In the genomic region with DNA sequence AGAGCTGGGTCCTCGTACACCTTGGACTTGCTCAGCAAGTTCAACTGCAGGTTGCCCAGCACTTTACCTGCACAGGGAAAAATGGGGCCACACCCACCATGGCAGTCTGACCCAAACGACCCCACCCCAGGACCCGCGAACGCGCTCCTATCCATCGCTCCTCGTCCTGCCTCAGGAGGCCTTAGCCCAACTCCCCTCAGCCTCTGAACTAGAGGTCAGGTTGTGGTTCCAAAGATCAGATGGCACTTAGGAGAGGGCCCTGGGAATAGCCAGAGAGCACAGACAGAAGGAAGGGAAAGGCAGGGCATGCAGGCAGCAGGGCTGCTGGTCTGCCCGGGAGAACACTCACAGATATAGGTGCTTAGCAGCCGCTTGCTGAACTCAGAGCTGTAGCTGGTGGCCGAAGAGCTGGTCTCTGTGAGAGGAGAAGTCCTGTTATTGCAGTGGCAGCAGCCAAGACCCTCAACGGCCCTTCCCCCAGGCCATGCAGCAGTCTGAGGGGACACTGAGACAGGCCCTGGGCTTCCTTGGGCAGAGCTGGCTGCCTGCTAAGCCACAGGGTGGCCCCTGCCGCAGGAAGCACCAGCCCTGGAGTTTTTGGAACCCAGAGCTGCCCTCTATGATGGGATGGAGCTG, we compare ENCODE assay signal across 25 cellular contexts. TPM values are rescaled to one million over a fixed set of nuclear protein-coding genes. Genes with fewer than 3 reads are reported as not detected.
DNase-seq lines count a peak whose midpoint lies in the region; ATAC-seq, FAIRE-seq and TF ChIP-seq lines count a peak whose summit lies in the region.
"Had no signal": no experiment of that assay in that cellular context is flagged by ENCODE, and none has a peak within 500 bp of the region (broad histone marks: within the 10 kb centered on the region; RNA-seq: fewer than 3 reads in every experiment).

No MANE protein-coding gene starts in this region.

- H3F3A ChIP-seq in MM.1S (ENCODE audit: insufficient read depth, low read length): no peaks in the 10 kb centered on the region

- H2AFZ ChIP-seq in osteoblast (ENCODE audit: low read length) (no peak overlapping the region), MM.1S (ENCODE audit: low read length) (no peak overlapping the region)

- no peaks in the 10 kb centered on the region for H3K9me3 Mint-ChIP-seq in central memory CD8-positive, alpha-beta T cell
- H3K9me3 Mint-ChIP-seq: CD8-positive, alpha-beta memory T cell had no signal

- no peaks in the 10 kb centered on the region for H3K9me2 ChIP-seq in MM.1S (replicated peaks; ENCODE audit: insufficient read depth, low read length)

- DNase-seq in DMS53 (lab: John Stamatoyannopoulos, UW): peak; percentile 30
- no peak for DNase-seq in DMS53 treated with DMSO at 0.1 percent for 48 hours (lab: John Stamatoyannopoulos, UW; ENCODE audit: unreplicated experiment)
- DNase-seq in GM19238 (ENCODE audit: insufficient read length, low spot score): peak; percentile 1
- no peak for DNase-seq in central memory CD8-positive, alpha-beta T cell (ENCODE audit: low spot score in 2 of 2)
- peak; percentile 72 for DNase-seq in osteoblast (ENCODE audit: insufficient read length, low spot score, missing footprints)
- no peak for DNase-seq in MM.1S
- DNase-seq in HTR-8/SVneo (ENCODE audit: insufficient read length, low spot score): no peak
- DNase-seq: AML-193, C1 segment of cervical spinal cord, DMS79, HCEC 1CT, NCI-H1105, NCI-H2029 treated with DMSO at 0.1 percent for 48 hours, NCI-H2171 treated with DMSO at 0.1 percent for 48 hours, NCI-H524 treated with DMSO at 0.1 percent for 48 hours, Right ventricle myocardium superior, SW 1271 had no signal

- H3K4me2 ChIP-seq in osteoblast (ENCODE audit: insufficient read depth, low read length) (no peak overlapping the region), MM.1S (ENCODE audit: low read depth, low read length) (no peak overlapping the region)
- H3K4me2 ChIP-seq: KMS-11 had no signal

- H3K4me3 ChIP-seq in osteoblast (ENCODE audit: insufficient read depth, low read length) (no peak overlapping the region), MM.1S (ENCODE audit: low read length) (no peak overlapping the region)

- ATAC-seq in central memory CD8-positive, alpha-beta T cell (replicated peaks; ENCODE audit: extremely low read depth, poor library complexity, severe bottlenecking): no peak
- no peak for ATAC-seq in GM21737 (IDR thresholded peaks at IDR 0.05; ENCODE audit: unreplicated experiment)
- ATAC-seq: HepG2 had no signal

- H3K4me1 ChIP-seq in osteoblast (ENCODE audit: insufficient read depth, low read length): no peaks in the 10 kb centered on the region
- no peaks in the 10 kb centered on the region for H3K4me1 ChIP-seq in MM.1S (ENCODE audit: low read length)

- H3K36me3 Mint-ChIP-seq in central memory CD8-positive, alpha-beta T cell (ENCODE audit: insufficient read depth): peaks cover 11% of the 10 kb centered on the region

- H3K9me3 ChIP-seq in osteoblast (ENCODE audit: low read depth, low read length) (no peaks in the 10 kb centered on the region), MM.1S (replicated peaks; ENCODE audit: insufficient read depth, low read length) (no peaks in the 10 kb centered on the region)

- no peak overlapping the region for H3K9ac ChIP-seq in MM.1S (ENCODE audit: low read length)
- H3K9ac ChIP-seq: KMS-11 had no signal

- FAIRE-seq in HTR-8/SVneo (lab: Jason Lieb, UNC): no peak
- FAIRE-seq: D721Med, HepG2 had no signal

- no peak overlapping the region for H3K27ac ChIP-seq in osteoblast (ENCODE audit: low read depth, low read length)
- H3K27ac ChIP-seq in MM.1S (ENCODE audit: low read length): no peak overlapping the region
- H3K27ac ChIP-seq: 22Rv1, KMS-11 had no signal

- H3K4me3 Mint-ChIP-seq in central memory CD8-positive, alpha-beta T cell: no peak overlapping the region
- H3K4me3 Mint-ChIP-seq: CD8-positive, alpha-beta memory T cell had no signal

- TF ChIP-seq CTCF in osteoblast (IDR thresholded peaks at IDR 0.05; ENCODE audit: extremely low read depth, low read depth, low read length) (no peak), MM.1S (IDR thresholded peaks at IDR 0.05; ENCODE audit: low read length) (no peak)

- H3K36me3 ChIP-seq in osteoblast (ENCODE audit: insufficient read depth, low read length): peaks cover 54% of the 10 kb centered on the region
- H3K36me3 ChIP-seq in MM.1S (replicated peaks; ENCODE audit: insufficient read depth, low read length): no peaks in the 10 kb centered on the region

- H3K79me2 ChIP-seq in osteoblast (ENCODE audit: insufficient read depth, low read length) (no peaks in the 10 kb centered on the region), MM.1S (ENCODE audit: low read length) (no peaks in the 10 kb centered on the region)

- H3K27me3 Mint-ChIP-seq in central memory CD8-positive, alpha-beta T cell: no peaks in the 10 kb centered on the region

- H3K27me3 ChIP-seq in osteoblast (ENCODE audit: insufficient read depth, low read length) (no peaks in the 10 kb centered on the region), MM.1S (replicated peaks; ENCODE audit: insufficient read depth, low read length) (no peaks in the 10 kb centered on the region)

- H4K20me1 ChIP-seq in osteoblast (ENCODE audit: insufficient read depth, low read length) (peaks cover 7% of the 10 kb centered on the region), MM.1S (ENCODE audit: insufficient read depth, low read length) (no peaks in the 10 kb centered on the region)

- no peaks in the 10 kb centered on the region for H3K4me1 Mint-ChIP-seq in central memory CD8-positive, alpha-beta T cell

- H3K27ac Mint-ChIP-seq in central memory CD8-positive, alpha-beta T cell (ENCODE audit: low read depth): peak overlapping the region; percentile 57

RNA-seq across cellular contexts. Expression of gene ZACN, which starts 6.9 kb away (rescaled TPM):
- not detected in 2 replicates for total RNA-seq in osteoblast
- total RNA-seq: Right ventricle myocardium superior had no signal

RNA-seq across cellular contexts. Expression of gene GALR2, which starts 11.3 kb away (rescaled TPM):
- total RNA-seq in osteoblast: 0.29 TPM in 1 of 2 replicates, not detected in the other
- total RNA-seq: Right ventricle myocardium superior had no signal

RNA-seq across cellular contexts. Expression of gene SRP68, which starts 13.5 kb away (rescaled TPM):
- 22.7 and 25.3 TPM in 2 replicates for total RNA-seq in osteoblast

RNA-seq across cellular contexts. Expression of gene EXOC7, which starts 17.7 kb away (rescaled TPM):
- 102 TPM in 2 replicates for total RNA-seq in osteoblast

RNA-seq across cellular contexts. Expression of gene FOXJ1, which starts 55.2 kb away (rescaled TPM):
- not detected in 2 replicates for total RNA-seq in osteoblast
- total RNA-seq: OCI-LY7, Right ventricle myocardium superior, SK-MEL-5 had no signal

Comparison
In these comparisons a context has a peak if more than half of its experiments do, and no peak if none do; other contexts are left out.
1. DNase-seq: peak in DMS53 (single experiment), GM19238 (single experiment) and osteoblast (single experiment); none in DMS53 treated with DMSO at 0.1 percent for 48 hours (single experiment), central memory CD8-positive, alpha-beta T cell (0 of 2), MM.1S (single experiment) and HTR-8/SVneo (single experiment).